In the genomic region with DNA sequence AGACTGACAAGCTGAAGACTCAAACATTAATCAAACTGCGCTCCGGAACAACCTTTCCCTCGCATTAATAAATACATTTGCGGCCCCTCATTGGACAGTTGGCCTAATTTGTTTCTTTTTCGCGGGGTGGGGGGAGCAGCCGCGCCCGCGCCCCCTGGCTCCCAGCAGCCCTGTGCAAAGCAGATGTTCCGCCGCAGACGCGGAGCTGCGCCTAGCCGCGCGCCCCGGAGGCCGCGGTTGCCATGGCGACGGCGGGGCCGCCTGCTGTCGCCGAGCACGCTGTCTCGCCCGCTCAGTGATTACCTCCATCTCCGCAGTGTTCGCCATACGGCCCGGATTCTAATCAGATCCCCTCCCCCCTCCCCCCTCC, we compare ENCODE assay signal across 7 cellular contexts. TPM values are rescaled to one million over a fixed set of nuclear protein-coding genes. Genes with fewer than 3 reads are reported as not detected.
DNase-seq lines count a peak whose midpoint lies in the region; ATAC-seq and TF ChIP-seq lines count a peak whose summit lies in the region.

No MANE protein-coding gene starts in this region.

- H3K9me3 ChIP-seq in mononuclear cell (ENCODE audit: low read depth, low read length): no peaks in the 10 kb centered on the region
- no peaks in the 10 kb centered on the region for H3K9me3 ChIP-seq in stomach

- H3K27me3 Mint-ChIP-seq in activated CD4-positive, alpha-beta T cell treated with anti-CD3 and anti-CD28 coated beads for 36 hours: peaks cover 39% of the 10 kb centered on the region

- POLR2A ChIA-PET in activated CD4-positive, alpha-beta T cell treated with anti-CD3 and anti-CD28 coated beads for 36 hours (lab: Charles Lee): no interaction called here

- no peaks in the 10 kb centered on the region for H3K9me3 Mint-ChIP-seq in activated CD4-positive, alpha-beta T cell treated with anti-CD3 and anti-CD28 coated beads for 36 hours (ENCODE audit: low read depth)

- TF ChIP-seq EP300 in stomach (IDR thresholded peaks at IDR 0.05): no peak

- TF ChIP-seq CTCF in dorsolateral prefrontal cortex (IDR thresholded peaks at IDR 0.05 in 54 of 56, conservative IDR thresholded peaks at IDR 0.05 in 2 of 56; ENCODE audit: low read depth in 1 of 56, partially characterized antibody in 56 of 56) (peak in 4 of 56 donors; percentile 13 to 27 (median 16)), stomach (IDR thresholded peaks at IDR 0.05) (no peak)

- intact Hi-C loops in activated CD4-positive, alpha-beta T cell treated with anti-CD3 and anti-CD28 coated beads for 36 hours (cut with DNase I, micrococcal nuclease): loop anchor here in 1 of 2 experiments (10.0 kb wide), 1 partner anchor 167 kb away; a partner anchor contains a TSS
- intact Hi-C loops in dorsolateral prefrontal cortex (cut with DNase I): no loop called here
- intact Hi-C loops in stomach (cut with DNase I; ENCODE audit: low total_unique reads): no loop called here

- peak overlapping the region in 15 of 59 donors; percentile 6 to 77 (median 60) for H3K27ac ChIP-seq in dorsolateral prefrontal cortex
- no peak overlapping the region for H3K27ac ChIP-seq in stomach

- no peaks in the 10 kb centered on the region for H3K36me3 ChIP-seq in stomach

- CTCF ChIA-PET in activated CD4-positive, alpha-beta T cell treated with anti-CD3 and anti-CD28 coated beads for 36 hours (lab: Charles Lee): interaction anchor here (0.7 to 2.0 kb wide), 12 partner anchors 9 to 463 kb away, joined by 3 to 11 read pairs (median 4); a partner anchor contains a TSS

- H3K27ac Mint-ChIP-seq in activated CD4-positive, alpha-beta T cell treated with anti-CD3 and anti-CD28 coated beads for 36 hours: no peak overlapping the region

- 0% methylated on average over 26 to 34 of the region's 34 CpGs for WGBS in stomach, 5 donors

- peak overlapping the region; percentile 49 for H3K4me3 Mint-ChIP-seq in activated CD4-positive, alpha-beta T cell treated with anti-CD3 and anti-CD28 coated beads for 36 hours

- no peak for TF ChIP-seq POLR2A in stomach (IDR thresholded peaks at IDR 0.05)

- H3K36me3 Mint-ChIP-seq in activated CD4-positive, alpha-beta T cell treated with anti-CD3 and anti-CD28 coated beads for 36 hours (ENCODE audit: low read depth): no peaks in the 10 kb centered on the region

- peak overlapping the region; percentile 16 to 67 (median 48) for H3K4me3 ChIP-seq in dorsolateral prefrontal cortex
- peak overlapping the region; percentile 15 for H3K4me3 ChIP-seq in mononuclear cell (ENCODE audit: low read length)
- H3K4me3 ChIP-seq in stomach: peak overlapping the region; percentile 35 to 53 (median 38)

- H3K27me3 ChIP-seq in dorsolateral prefrontal cortex (no peaks in the 10 kb centered on the region), mononuclear cell (ENCODE audit: insufficient read depth, low read length) (peaks cover 29% of the 10 kb centered on the region), stomach (peaks cover 5 to 69% (median 27%) of the 10 kb centered on the region in 3 donors)

- H3K4me1 Mint-ChIP-seq in activated CD4-positive, alpha-beta T cell treated with anti-CD3 and anti-CD28 coated beads for 36 hours: peaks cover 12% of the 10 kb centered on the region

- H3K4me1 ChIP-seq in mononuclear cell (ENCODE audit: insufficient read depth, low read length) (peaks cover 35% of the 10 kb centered on the region), stomach (peaks cover 14 to 27% (median 15%) of the 10 kb centered on the region in 4 donors)

- peak; percentile 72 for DNase-seq in NCI-H2081 treated with DMSO at 0.1 percent for 48 hours (lab: John Stamatoyannopoulos, UW)
- DNase-seq in activated CD4-positive, alpha-beta T cell treated with anti-CD3 and anti-CD28 coated beads for 36 hours: peak; percentile 78
- DNase-seq in dorsolateral prefrontal cortex: peak; percentile 34 to 83 (median 59)
- peak; percentile 62 for DNase-seq in stomach

- peak; percentile 49 for ATAC-seq in GM18868 (IDR thresholded peaks at IDR 0.05; ENCODE audit: unreplicated experiment)
- peak; percentile 83 for ATAC-seq in activated CD4-positive, alpha-beta T cell treated with anti-CD3 and anti-CD28 coated beads for 36 hours
- ATAC-seq in HG03139 (IDR thresholded peaks at IDR 0.05; ENCODE audit: unreplicated experiment): no peak

RNA-seq across cellular contexts. Expression of a gene that starts 25.5 kb away (rescaled TPM):
- total RNA-seq in activated CD4-positive, alpha-beta T cell treated with anti-CD3 and anti-CD28 coated beads for 36 hours: 1 to 10 TPM; 3.6 to 4.1 TPM
- total RNA-seq in dorsolateral prefrontal cortex: 10 to 100 TPM in 59 of 120 experiments, 1 to 10 TPM in 61; 3.8 to 22.7 (median 9.8) TPM
- total RNA-seq in mononuclear cell: 0.52 TPM
- total RNA-seq in stomach: 100 to 1,000 TPM in 1 of 5 donors, 10 to 100 TPM in 2, 1 to 10 TPM in 2; 6.8 to 187 (median 12.3) TPM
- 10 to 100 TPM; 17.0 to 20.4 (median 17.1) TPM for polyA plus RNA-seq in stomach

RNA-seq across cellular contexts. Expression of a gene that starts 36.0 kb away (rescaled TPM):
- total RNA-seq in activated CD4-positive, alpha-beta T cell treated with anti-CD3 and anti-CD28 coated beads for 36 hours: 100 to 1,000 TPM; 100 to 127 TPM
- total RNA-seq in dorsolateral prefrontal cortex: 100 to 1,000 TPM; 120 to 279 (median 205) TPM
- 17.0 TPM for total RNA-seq in mononuclear cell
- 100 to 1,000 TPM in 3 of 5 donors, 10 to 100 TPM in 2; 51.4 to 160 (median 126) TPM for total RNA-seq in stomach
- 10 to 100 TPM; 25.2 to 39.5 (median 36.6) TPM for polyA plus RNA-seq in stomach

RNA-seq across cellular contexts. Expression of a gene that starts 41.2 kb away (rescaled TPM):
- 100 to 1,000 TPM; 147 to 156 TPM for total RNA-seq in activated CD4-positive, alpha-beta T cell treated with anti-CD3 and anti-CD28 coated beads for 36 hours
- total RNA-seq in dorsolateral prefrontal cortex (100 to 1,000 TPM in 119 of 120 experiments, 10 to 100 TPM in 1; 99.4 to 256 (median 180) TPM), mononuclear cell (52.3 TPM), stomach (100 to 1,000 TPM; 101 to 682 (median 474) TPM)
- 100 to 1,000 TPM; 155 to 300 (median 242) TPM for polyA plus RNA-seq in stomach

RNA-seq across cellular contexts. Expression of a gene that starts 54.5 kb away (rescaled TPM):
- total RNA-seq in activated CD4-positive, alpha-beta T cell treated with anti-CD3 and anti-CD28 coated beads for 36 hours: not detected
- total RNA-seq in dorsolateral prefrontal cortex (under 1 TPM in 1 of 120 experiments, not detected in 119; 0.33 TPM), mononuclear cell (not detected), stomach (10 to 100 TPM; 23.9 to 93.6 (median 69.8) TPM)
- polyA plus RNA-seq in stomach: 100 to 1,000 TPM in 1 of 3 donors, 10 to 100 TPM in 2; 71.0 to 102 (median 97.9) TPM
